11 cellular contexts compared by ENCODE assay signal in the genomic region with DNA sequence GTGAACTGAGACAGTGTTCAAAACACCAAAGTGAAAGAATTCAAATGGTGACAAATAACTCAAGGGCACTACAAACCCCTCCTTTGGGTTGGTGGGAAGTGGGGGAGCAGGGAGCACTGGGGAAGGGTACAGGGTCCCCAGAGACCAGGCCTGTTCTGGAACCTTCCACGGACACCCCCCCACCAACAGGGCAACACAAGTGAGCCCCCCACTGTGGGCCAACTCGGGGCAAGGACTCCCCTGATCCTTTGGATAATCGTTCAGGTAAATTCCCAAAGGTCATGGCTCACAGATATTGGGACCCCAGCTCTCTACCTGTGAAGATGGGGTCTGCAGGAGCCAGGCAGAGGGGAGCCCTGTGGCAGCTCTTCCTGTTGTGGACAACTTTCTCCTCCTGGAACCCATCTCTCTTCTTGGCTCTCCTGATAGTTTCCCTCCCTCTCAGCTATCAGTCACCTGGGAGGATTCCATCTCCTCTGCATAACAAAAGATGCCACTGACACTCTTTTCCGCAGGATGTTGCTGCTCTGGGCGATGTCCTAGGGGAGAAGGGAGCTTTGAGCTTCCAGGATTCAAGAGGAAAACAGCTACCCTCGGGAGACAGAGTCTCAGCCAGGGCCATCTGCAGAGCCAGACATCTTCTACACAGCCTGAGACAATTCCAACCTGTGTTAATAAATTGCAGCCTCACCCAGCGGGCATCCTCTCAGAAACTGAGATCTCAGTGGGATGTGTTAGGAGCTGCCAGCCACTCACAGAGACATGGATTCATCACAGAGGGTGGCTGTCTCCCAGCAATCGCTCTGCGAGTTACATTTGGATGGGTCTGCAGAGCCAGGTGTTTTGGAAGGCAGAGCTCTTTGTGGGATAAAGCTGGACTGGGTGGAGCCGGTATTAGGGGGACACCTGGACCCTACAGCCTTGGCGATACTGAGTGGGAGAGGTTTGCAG. TPM values are rescaled to one million over a fixed set of nuclear protein-coding genes. Genes with fewer than 3 reads are reported as not detected.
DNase-seq lines count a peak whose midpoint lies in the region; ATAC-seq and TF ChIP-seq lines count a peak whose summit lies in the region.
"Had no signal": no experiment of that assay in that cellular context is flagged by ENCODE, and none has a peak within 500 bp of the region (broad histone marks: within the 10 kb centered on the region; RNA-seq: fewer than 3 reads in every experiment).

No MANE protein-coding gene starts in this region.

- H3K27me3 Mint-ChIP-seq in osteocyte (ENCODE audit: unreplicated experiment): no peaks in the 10 kb centered on the region

- TF ChIP-seq POLR2A in uterus (IDR thresholded peaks at IDR 0.05): no peak

- no peak overlapping the region for H3K9ac ChIP-seq in NT2/D1 (ENCODE audit: insufficient read length, low read depth)
- H3K9ac ChIP-seq: BLaER1 had no signal

- H3K36me3 Mint-ChIP-seq in osteocyte (ENCODE audit: unreplicated experiment): no peaks in the 10 kb centered on the region

- intact Hi-C loops in Right ventricle myocardium inferior (cut with DNase I) (no loop called here), uterus (cut with DNase I; ENCODE audit: low total_unique reads) (no loop called here)

- no peaks in the 10 kb centered on the region for H3K9me3 ChIP-seq in right atrium auricular region
- no peaks in the 10 kb centered on the region for H3K9me3 ChIP-seq in NT2/D1 (ENCODE audit: insufficient read depth, low read length)
- H3K9me3 ChIP-seq in uterus: no peaks in the 10 kb centered on the region
- H3K9me3 ChIP-seq: BLaER1 had no signal

- ATAC-seq in Right ventricle myocardium inferior (no peak), HG03135 (IDR thresholded peaks at IDR 0.05; ENCODE audit: unreplicated experiment) (no peak)
- ATAC-seq: left lobe of liver had no signal

- no peak overlapping the region for H3K4me3 ChIP-seq in right atrium auricular region
- peak overlapping the region; percentile 1 for H3K4me3 ChIP-seq in NT2/D1 (ENCODE audit: insufficient read length, low read depth)
- no peak overlapping the region for H3K4me3 ChIP-seq in uterus
- H3K4me3 ChIP-seq: BLaER1 had no signal

- H3K4me1 ChIP-seq in right atrium auricular region (peaks cover 0 to 40% of the 10 kb centered on the region in 2 donors), NT2/D1 (ENCODE audit: insufficient read depth, insufficient read length) (peaks cover 9% of the 10 kb centered on the region), uterus (peaks cover 4 to 30% of the 10 kb centered on the region in 2 donors)

- TF ChIP-seq CTCF in right atrium auricular region (IDR thresholded peaks at IDR 0.05): no peak
- no peak for TF ChIP-seq CTCF in uterus (IDR thresholded peaks at IDR 0.05)
- TF ChIP-seq CTCF in osteocyte (IDR thresholded peaks at IDR 0.05): no peak

- H3K27ac Mint-ChIP-seq in osteocyte (ENCODE audit: unreplicated experiment): no peak overlapping the region

- H3K27ac ChIP-seq in right atrium auricular region (peak overlapping the region in 1 of 2 donors; percentile 86), uterus (peak overlapping the region; percentile 51 to 97)
- H3K27ac ChIP-seq: BLaER1 had no signal

- H3K36me3 ChIP-seq in right atrium auricular region: no peaks in the 10 kb centered on the region
- no peaks in the 10 kb centered on the region for H3K36me3 ChIP-seq in NT2/D1 (ENCODE audit: insufficient read depth, insufficient read length, low read length)
- no peaks in the 10 kb centered on the region for H3K36me3 ChIP-seq in uterus

- peaks cover 74% of the 10 kb centered on the region for H3K4me1 Mint-ChIP-seq in osteocyte (ENCODE audit: unreplicated experiment)

- H3K27me3 ChIP-seq in right atrium auricular region (no peaks in the 10 kb centered on the region), NT2/D1 (ENCODE audit: insufficient read depth, insufficient read length) (no peaks in the 10 kb centered on the region), uterus (no peaks in the 10 kb centered on the region)
- H3K27me3 ChIP-seq: BLaER1 had no signal

- H3K9me3 Mint-ChIP-seq in osteocyte (ENCODE audit: unreplicated experiment): no peaks in the 10 kb centered on the region

- DNase-seq in Right ventricle myocardium inferior (ENCODE audit: missing footprints): peak; percentile 44
- DNase-seq in right atrium auricular region (ENCODE audit: low spot score): no peak
- peak; percentile 32 for DNase-seq in NT2/D1 (ENCODE audit: low read depth, low spot score)
- DNase-seq in iPS-NIHi11 (ENCODE audit: low spot score): peak; percentile 59
- DNase-seq in uterus: no peak
- DNase-seq in NCI-H1436 (lab: John Stamatoyannopoulos, UW): no peak
- no peak for DNase-seq in osteocyte (ENCODE audit: extremely low spot score, unreplicated experiment)
- DNase-seq: NCI-H2029 treated with DMSO at 0.1 percent for 48 hours had no signal

- H3K4me3 Mint-ChIP-seq in osteocyte (ENCODE audit: unreplicated experiment): no peak overlapping the region

RNA-seq across cellular contexts. Expression of a gene that starts 35.4 kb away (rescaled TPM):
- total RNA-seq in Right ventricle myocardium inferior: 34.9 TPM
- 10 to 100 TPM; 15.4 to 15.8 TPM for total RNA-seq in right atrium auricular region
- 10 to 100 TPM; 12.1 to 52.2 (median 19.8) TPM for total RNA-seq in uterus
- total RNA-seq in osteocyte: 13.8 and 18.6 TPM in 2 replicates

Comparison
In these comparisons a context has a peak if more than half of its experiments do, and no peak if none do; other contexts are left out.
1. DNase-seq: peak in Right ventricle myocardium inferior (single experiment), NT2/D1 (single experiment) and iPS-NIHi11 (single experiment); none in right atrium auricular region (single experiment), uterus (0 of 2), NCI-H1436 (single experiment) and osteocyte (single experiment).